In the genomic region with DNA sequence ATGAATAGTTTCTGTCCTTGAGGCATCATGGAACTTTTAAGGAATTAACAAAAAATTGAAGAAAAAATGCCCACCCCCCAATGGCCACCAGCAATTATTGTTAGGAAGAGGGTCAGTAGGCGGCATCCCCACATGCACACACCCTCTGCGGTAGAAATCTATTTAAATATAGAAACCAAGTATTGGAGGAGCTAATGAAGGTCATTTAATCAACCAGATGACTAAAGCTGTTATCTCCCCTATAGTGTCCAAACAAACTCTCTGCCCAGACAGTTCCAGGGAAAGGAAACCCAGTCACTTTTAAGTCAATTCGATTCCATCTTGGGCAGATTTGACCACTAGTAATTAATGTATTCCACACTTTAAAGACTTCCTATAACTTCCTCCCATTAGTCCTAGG, we compare ENCODE assay signal across 9 cellular contexts. TPM values are rescaled to one million over a fixed set of nuclear protein-coding genes. Genes with fewer than 3 reads are reported as not detected.
"Had no signal": no experiment of that assay in that cellular context is flagged by ENCODE, and none has a peak within 500 bp of the region (broad histone marks: within the 10 kb centered on the region; RNA-seq: fewer than 3 reads in every experiment).

No MANE protein-coding gene starts in this region.

- H3K4me3 ChIP-seq: GM12878 had no signal

- FAIRE-seq: G401.6, GM12878, GM12891, GM12892, GM18507, GM19239 had no signal

- ATAC-seq: GM12878 had no signal

- DNase-seq: GDM1, GF-D8 had no signal

RNA-seq across cellular contexts. Expression of gene DGKG, which starts 47.1 kb away (rescaled TPM):
- total RNA-seq: G401 had no signal
